In genomic region chr2:25042321-25043240, GRCh38 we compare ENCODE assay signal across 8 cellular contexts. TPM values are rescaled to one million over a fixed set of nuclear protein-coding genes. Genes with fewer than 3 reads are reported as not detected.
A peak's percentile ranks its signal among the peaks of the same experiment; 100 is the strongest.
DNase-seq lines count a peak whose midpoint lies in the region; ATAC-seq and TF ChIP-seq lines count a peak whose summit lies in the region.

No MANE protein-coding gene starts in this region.

- ATAC-seq in GM19395 (IDR thresholded peaks at IDR 0.05; ENCODE audit: unreplicated experiment) (peak; percentile 21), HG02938 (IDR thresholded peaks at IDR 0.05; ENCODE audit: unreplicated experiment) (no peak), HG03521 (IDR thresholded peaks at IDR 0.05; ENCODE audit: unreplicated experiment) (no peak)

- peaks cover 17 to 30% (median 24%) of the 10 kb centered on the region in 10 experiments for H3K4me1 ChIP-seq in BLaER1 treated with 17β-estradiol and CSF1 and Interleukin-3, amounts not matched to agents 10 nM and 100 nM

- no peaks in the 10 kb centered on the region for H3K9me3 Mint-ChIP-seq in neural crest cell

- no peaks in the 10 kb centered on the region for H3K36me3 Mint-ChIP-seq in neural crest cell (ENCODE audit: low read depth)

- no peak for TF ChIP-seq CTCF in neural crest cell (conservative IDR thresholded peaks at IDR 0.05)

- peak overlapping the region; percentile 58 to 74 (median 70) for H3K4me3 ChIP-seq in BLaER1 treated with 17β-estradiol and CSF1 and Interleukin-3, amounts not matched to agents 10 nM and 100 nM
- peak overlapping the region; percentile 48 for H3K4me3 ChIP-seq in MG63

- peaks cover 8% of the 10 kb centered on the region for H3K27me3 Mint-ChIP-seq in neural crest cell (ENCODE audit: low read depth)

- H3K27ac ChIP-seq in BLaER1 treated with 17β-estradiol and CSF1 and Interleukin-3, amounts not matched to agents 10 nM and 100 nM: peak overlapping the region in 1 of 11 experiments; percentile 14; a peak in 1 of 22 replicates

- H4K20me1 ChIP-seq in BLaER1 treated with 17β-estradiol and CSF1 and Interleukin-3, amounts not matched to agents 10 nM and 100 nM: peaks cover 0 to 31% (median 17%) of the 10 kb centered on the region in 11 experiments; a peak in 15 of 22 replicates

- DNase-seq in MG63: peak; percentile 34
- peak; percentile 49 to 52 for DNase-seq in activated T-cell treated with anti-CD3 and anti-CD28 coated beads, Interleukin-2, amount 50 U/mL, for 48 hours
- peak; percentile 31 for DNase-seq in foreskin melanocyte
- peak; percentile 49 for DNase-seq in neural crest cell (ENCODE audit: low read depth, low spot score)

- peaks cover 43 to 62% (median 54%) of the 10 kb centered on the region in 11 experiments for H3K27me3 ChIP-seq in BLaER1 treated with 17β-estradiol and CSF1 and Interleukin-3, amounts not matched to agents 10 nM and 100 nM
- peaks cover 11% of the 10 kb centered on the region for H3K27me3 ChIP-seq in MG63

- H3K9me3 ChIP-seq in BLaER1 treated with 17β-estradiol and CSF1 and Interleukin-3, amounts not matched to agents 10 nM and 100 nM (replicated peaks in 1 of 11): no peaks in the 10 kb centered on the region
- H3K9me3 ChIP-seq in MG63: no peaks in the 10 kb centered on the region

- H3K4me2 ChIP-seq in BLaER1 treated with 17β-estradiol and CSF1 and Interleukin-3, amounts not matched to agents 10 nM and 100 nM: peak overlapping the region; percentile 91 to 100 (median 98)

- H3K9ac ChIP-seq in BLaER1 treated with 17β-estradiol and CSF1 and Interleukin-3, amounts not matched to agents 10 nM and 100 nM: peak overlapping the region; percentile 40 to 75 (median 65); a peak in 21 of 22 replicates

- peaks cover 39% of the 10 kb centered on the region for H3K4me1 Mint-ChIP-seq in neural crest cell

- peak overlapping the region; percentile 95 for H3K4me3 Mint-ChIP-seq in neural crest cell

- H3K36me3 ChIP-seq in BLaER1 treated with 17β-estradiol and CSF1 and Interleukin-3, amounts not matched to agents 10 nM and 100 nM: no peaks in the 10 kb centered on the region
- H3K36me3 ChIP-seq in MG63: no peaks in the 10 kb centered on the region

- H3K27ac Mint-ChIP-seq in neural crest cell (ENCODE audit: unreplicated experiment): peak overlapping the region; percentile 95

RNA-seq across cellular contexts. Expression of gene EFR3B, which starts 0.7 kb away (rescaled TPM):
- 0.17 and 0.43 TPM in 2 replicates for total RNA-seq in MG63 (2014; rRNA removed; shearing (Covaris generic); ENCODE audit: low replicate concordance)
- total RNA-seq in neural crest cell: 40.7 and 41.2 TPM in 2 replicates

Comparison
In these comparisons a context has a peak if more than half of its experiments do, and no peak if none do; other contexts are left out.
1. RNA of gene EFR3B, which starts 0.7 kb away (total RNA-seq): 40.7 to 41.2 TPM in neural crest cell; 0.17 to 0.43 TPM in MG63; every median in the first group is over 10 times any median in the second.
2. Peak in every context shown above with its lines, with median percentiles within 50 percentile points of each other: DNase-seq.